ENCODE assay signal across 8 cellular contexts in the genomic region with DNA sequence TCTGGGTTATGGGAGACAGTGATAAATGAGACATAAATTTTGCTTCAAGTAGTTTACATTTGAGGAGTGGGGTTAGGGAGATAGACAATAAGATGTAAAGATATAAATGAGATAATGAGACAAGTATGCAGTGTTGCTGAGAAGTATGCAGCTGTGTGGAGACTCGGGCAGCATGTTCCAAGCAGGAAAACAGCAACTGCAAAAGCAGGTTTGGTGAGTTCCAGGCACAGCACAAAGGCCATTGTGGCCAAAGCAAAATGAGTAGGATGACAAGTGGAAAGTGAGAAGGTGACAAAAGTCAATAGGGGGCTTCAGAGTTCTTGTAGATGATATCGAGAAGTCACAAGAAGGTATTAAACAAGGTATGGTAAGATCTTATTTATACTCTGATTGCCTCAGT.
"Had no signal": no experiment of that assay in that cellular context is flagged by ENCODE, and none has a peak within 500 bp of the region (broad histone marks: within the 10 kb centered on the region; RNA-seq: fewer than 3 reads in every experiment).

No MANE protein-coding gene starts in this region.

- H3K36me3 ChIP-seq: left lung had no signal

- ATAC-seq: left lung, sciatic nerve, T-helper 17 cell had no signal

- H3K4me3 ChIP-seq: left lung had no signal

- H3K27ac ChIP-seq: left lung had no signal

- H3K4me1 ChIP-seq: left lung had no signal

- DNase-seq: activated CD4-positive, CD25-positive, alpha-beta regulatory T cell; activated naive CD4-positive, alpha-beta T cell treated with anti-CD3 and anti-CD28 coated beads, Interleukin-2, amount 10 ng/mL, durations not matched to agents 7 days and 5 days; left lung; occipital lobe; stimulated activated CD4-positive, alpha-beta T cell treated with anti-CD3 and anti-CD28 coated beads, Interleukin-12 subunit alpha, Interleukin-12 subunit beta, amount 100 ng/mL, for 4 hours; stimulated activated naive CD4-positive, alpha-beta T cell; T-helper 17 cell had no signal

- H3K27me3 ChIP-seq: left lung had no signal

- H3K9me3 ChIP-seq: left lung had no signal
